Comparison of ENCODE assay signal across 22 cellular contexts in the genomic region with DNA sequence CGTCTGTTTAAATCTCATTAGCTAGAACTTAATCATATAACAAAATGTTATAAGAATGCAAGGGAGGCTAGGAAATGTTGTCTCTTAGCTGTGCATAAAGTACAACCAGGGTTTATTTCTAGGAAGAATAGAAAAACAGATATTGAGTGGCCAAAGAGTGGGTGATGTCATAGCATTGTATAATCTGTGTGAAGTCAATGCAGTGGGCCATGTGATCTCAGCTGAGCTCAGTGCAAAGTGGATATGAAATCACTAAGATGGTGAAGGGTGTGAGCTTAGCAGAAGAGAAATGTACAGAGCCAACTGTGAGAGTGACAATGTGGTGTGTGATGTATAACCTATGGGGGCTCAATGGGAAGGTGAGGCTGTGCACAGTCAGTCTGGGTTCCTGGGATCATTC. TPM values are rescaled to one million over a fixed set of nuclear protein-coding genes. Genes with fewer than 3 reads are reported as not detected.
DNase-seq lines count a peak whose midpoint lies in the region; ATAC-seq and TF ChIP-seq lines count a peak whose summit lies in the region.
"Had no signal": no experiment of that assay in that cellular context is flagged by ENCODE, and none has a peak within 500 bp of the region (broad histone marks: within the 10 kb centered on the region; RNA-seq: fewer than 3 reads in every experiment).

No MANE protein-coding gene starts in this region.

- DNase-seq in left ventricle myocardium inferior (no peak), right cardiac atrium (no peak), adrenal gland (no peak), left lung (no peak), hepatic stellate cell (ENCODE audit: low spot score) (no peak), KBM-7 (no peak), mucosa of gallbladder (ENCODE audit: low spot score) (no peak)
- no peak for DNase-seq in activated CD4-positive, CD25-positive, alpha-beta regulatory T cell (lab: John Stamatoyannopoulos, UW)
- DNase-seq: CD8-positive, alpha-beta memory T cell; DMS79; HFFc6; NCI-H1092 treated with DMSO at 0.1 percent for 48 hours; NCI-H1436 treated with DMSO at 0.1 percent for 48 hours; NCI-H1930; NCI-H226; NCI-H510A treated with DMSO at 0.1 percent for 48 hours; NCI-H748 treated with DMSO at 0.1 percent for 48 hours; SIG-M5; SK-N-SH had no signal

- H3K36me3 ChIP-seq in left ventricle myocardium inferior, result no peaks in the 10 kb centered on the region
- H3K36me3 ChIP-seq in adrenal gland (replicated peaks in 1 of 2), result no peaks in the 10 kb centered on the region
- no peaks in the 10 kb centered on the region for H3K36me3 ChIP-seq in left lung

- H3K4me3 ChIP-seq in left ventricle myocardium inferior (no peak overlapping the region), right cardiac atrium (ENCODE audit: low read length) (no peak overlapping the region), adrenal gland (no peak overlapping the region), left lung (no peak overlapping the region)

- WGBS in right cardiac atrium, result 83% methylated on average over 1 of the region's 1 CpG
- WGBS in adrenal gland, 4 donors, result 73 to 97% (median 91%) methylated on average over 1 of the region's 1 CpG

- H3K9me3 ChIP-seq in left ventricle myocardium inferior (replicated peaks), result no peaks in the 10 kb centered on the region
- no peaks in the 10 kb centered on the region for H3K9me3 ChIP-seq in right cardiac atrium (ENCODE audit: control insufficient read depth, low read length)
- no peaks in the 10 kb centered on the region for H3K9me3 ChIP-seq in adrenal gland (replicated peaks in 1 of 3)
- no peaks in the 10 kb centered on the region for H3K9me3 ChIP-seq in left lung
- H3K9me3 ChIP-seq: SK-N-SH had no signal

- H3K4me1 ChIP-seq in left ventricle myocardium inferior (peaks cover 19% of the 10 kb centered on the region), right cardiac atrium (ENCODE audit: control insufficient read depth, insufficient read depth, low read length) (no peaks in the 10 kb centered on the region), adrenal gland (replicated peaks in 1 of 2) (peaks cover 0 to 22% of the 10 kb centered on the region in 2 donors), left lung (peaks cover 0 to 34% of the 10 kb centered on the region in 2 donors)

- no peak for TF ChIP-seq POLR2A in adrenal gland (IDR thresholded peaks at IDR 0.05)

- no peak for ATAC-seq in right cardiac atrium
- peak; percentile 10 for ATAC-seq in left lung

- H3K27me3 ChIP-seq in left ventricle myocardium inferior (ENCODE audit: low read depth) (no peaks in the 10 kb centered on the region), right cardiac atrium (ENCODE audit: control insufficient read depth, insufficient read depth) (no peaks in the 10 kb centered on the region), adrenal gland (no peaks in the 10 kb centered on the region), left lung (no peaks in the 10 kb centered on the region)

- intact Hi-C loops in left ventricle myocardium inferior (cut with micrococcal nuclease), result no loop called here
- intact Hi-C loops in right cardiac atrium (cut with DNase I), result no loop called here
- intact Hi-C loops in adrenal gland (cut with DNase I), result no loop called here
- intact Hi-C loops in left lung (cut with DNase I), result no loop called here

- in situ Hi-C loops in KBM-7 (cut with MboI; ENCODE audit: low pct_unique_long_range_greater_than_20kb, low sequenced_read_pairs), result no loop called here

- no peak for TF ChIP-seq CTCF in left ventricle myocardium inferior (IDR thresholded peaks at IDR 0.05; ENCODE audit: borderline replicate concordance)
- TF ChIP-seq CTCF in adrenal gland (IDR thresholded peaks at IDR 0.05), result no peak
- no peak for TF ChIP-seq CTCF in left lung (IDR thresholded peaks at IDR 0.05)

- H3K27ac ChIP-seq in left ventricle myocardium inferior (replicated peaks), result peak overlapping the region; percentile 78
- H3K27ac ChIP-seq in right cardiac atrium (ENCODE audit: low read length), result no peak overlapping the region
- H3K27ac ChIP-seq in adrenal gland, result peak overlapping the region in 3 of 5 donors; percentile 34 to 81 (median 78)
- H3K27ac ChIP-seq in left lung, result peak overlapping the region in 1 of 2 donors; percentile 67
- H3K27ac ChIP-seq: C4-2B had no signal

RNA-seq across cellular contexts. Expression of a gene that starts 29.7 kb away (rescaled TPM):
- total RNA-seq in left ventricle myocardium inferior (15.0 TPM), right cardiac atrium (10 to 100 TPM; 20.7 to 27.8 (median 23.3) TPM), adrenal gland (100 to 1,000 TPM in 6 of 8 donors, 10 to 100 TPM in 2; 61.5 to 260 (median 142) TPM), left lung (10 to 100 TPM; 49.5 to 56.4 TPM), mucosa of gallbladder (44.0 TPM)
- polyA plus RNA-seq in right cardiac atrium (43.7 TPM), adrenal gland (100 to 1,000 TPM in 1 of 3 donors, 10 to 100 TPM in 2; 28.3 to 217 (median 75.8) TPM)

RNA-seq across cellular contexts. Expression of a gene that starts 36.6 kb away (rescaled TPM):
- total RNA-seq in left ventricle myocardium inferior (not detected), right cardiac atrium (under 1 TPM in 1 of 4 donors, not detected in 3; 0.67 TPM), adrenal gland (1 to 10 TPM in 1 of 8 donors, under 1 TPM in 3, not detected in 4; 0.52 to 1.3 (median 0.73) TPM), left lung (not detected), mucosa of gallbladder (46.3 TPM)
- polyA plus RNA-seq in right cardiac atrium (0.18 TPM), adrenal gland (1 to 10 TPM in 1 of 3 donors, under 1 TPM in 2; 0.34 to 6.0 (median 0.64) TPM)
- total RNA-seq: A172; CD8-positive, alpha-beta memory T cell; HFFc6; LHCN-M2 had no signal
- polyA plus RNA-seq: CD8-positive, alpha-beta memory T cell; SK-N-SH had no signal

RNA-seq across cellular contexts. Expression of a gene that starts 51.1 kb away (rescaled TPM):
- total RNA-seq in left ventricle myocardium inferior, result 0.33 TPM
- total RNA-seq in right cardiac atrium, result under 1 TPM in 2 of 4 donors, not detected in 2; 0.50 to 0.54 TPM
- 0.11 TPM for polyA plus RNA-seq in right cardiac atrium
- 1 to 10 TPM in 3 of 8 donors, under 1 TPM in 2, not detected in 3; 0.28 to 2.2 (median 1.1) TPM for total RNA-seq in adrenal gland
- under 1 TPM; 0.24 to 0.37 (median 0.26) TPM for polyA plus RNA-seq in adrenal gland
- 1 to 10 TPM in 1 of 2 donors, under 1 TPM in 1; 0.73 to 2.2 TPM for total RNA-seq in left lung
- total RNA-seq in mucosa of gallbladder, result 0.81 TPM
- total RNA-seq: A172, HFFc6, LHCN-M2 had no signal
- polyA plus RNA-seq: SK-N-SH had no signal

Comparison
In these comparisons a context has a peak if more than half of its experiments do, and no peak if none do; other contexts are left out.
1. RNA of a gene that starts 36.6 kb away (total RNA-seq): 46.3 TPM in mucosa of gallbladder (single experiment); 0.52 to 1.3 TPM in adrenal gland, 0.67 TPM in right cardiac atrium, not detected in left lung and not detected in left ventricle myocardium inferior (single experiment); every median in the first group is over 10 times any median in the second.